ENCODE assay signal across 1 cellular context in genomic region chr1:15751739-15752138, GRCh38.
TF ChIP-seq lines count a peak whose summit lies in the region.

No MANE protein-coding gene starts in this region.

TF ChIP-seq in IMR-90, 13 proteins besides CTCF, POLR2A, EP300 and RAD21:
- TF ChIP-seq CHD1 (IDR thresholded peaks at IDR 0.05; ENCODE audit: low read depth, low read length) (no peak), MAFK (IDR thresholded peaks at IDR 0.05; ENCODE audit: low read depth, low read length) (no peak), CEBPB (IDR thresholded peaks at IDR 0.05; ENCODE audit: low read depth, low read length) (no peak), MAZ (IDR thresholded peaks at IDR 0.05; ENCODE audit: borderline replicate concordance, low read depth, low read length) (no peak), NFE2L2 (IDR thresholded peaks at IDR 0.05; ENCODE audit: low read depth, low read length) (no peak), MXI1 (IDR thresholded peaks at IDR 0.05; ENCODE audit: borderline replicate concordance, low read depth, low read length) (no peak), SMC3 (IDR thresholded peaks at IDR 0.05; ENCODE audit: low read depth, low read length) (no peak), BHLHE40 (IDR thresholded peaks at IDR 0.05; ENCODE audit: low read depth, low read length) (no peak), RCOR1 (IDR thresholded peaks at IDR 0.05; ENCODE audit: insufficient replicate concordance, low read length) (no peak), FOS (IDR thresholded peaks at IDR 0.05; ENCODE audit: low read depth, low read length) (no peak), RFX5 (IDR thresholded peaks at IDR 0.05; ENCODE audit: low read depth, low read length) (no peak)
- TF ChIP-seq, protein P1, sequence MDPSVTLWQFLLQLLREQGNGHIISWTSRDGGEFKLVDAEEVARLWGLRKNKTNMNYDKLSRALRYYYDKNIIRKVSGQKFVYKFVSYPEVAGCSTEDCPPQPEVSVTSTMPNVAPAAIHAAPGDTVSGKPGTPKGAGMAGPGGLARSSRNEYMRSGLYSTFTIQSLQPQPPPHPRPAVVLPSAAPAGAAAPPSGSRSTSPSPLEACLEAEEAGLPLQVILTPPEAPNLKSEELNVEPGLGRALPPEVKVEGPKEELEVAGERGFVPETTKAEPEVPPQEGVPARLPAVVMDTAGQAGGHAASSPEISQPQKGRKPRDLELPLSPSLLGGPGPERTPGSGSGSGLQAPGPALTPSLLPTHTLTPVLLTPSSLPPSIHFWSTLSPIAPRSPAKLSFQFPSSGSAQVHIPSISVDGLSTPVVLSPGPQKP (IDR thresholded peaks at IDR 0.05; ENCODE audit: borderline replicate concordance, low read depth, low read length): no peak
- TF ChIP-seq, protein P2, sequence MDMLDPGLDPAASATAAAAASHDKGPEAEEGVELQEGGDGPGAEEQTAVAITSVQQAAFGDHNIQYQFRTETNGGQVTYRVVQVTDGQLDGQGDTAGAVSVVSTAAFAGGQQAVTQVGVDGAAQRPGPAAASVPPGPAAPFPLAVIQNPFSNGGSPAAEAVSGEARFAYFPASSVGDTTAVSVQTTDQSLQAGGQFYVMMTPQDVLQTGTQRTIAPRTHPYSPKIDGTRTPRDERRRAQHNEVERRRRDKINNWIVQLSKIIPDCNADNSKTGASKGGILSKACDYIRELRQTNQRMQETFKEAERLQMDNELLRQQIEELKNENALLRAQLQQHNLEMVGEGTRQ (IDR thresholded peaks at IDR 0.05; ENCODE audit: low read depth, low read length): no peak
TF ChIP-seq in IMR-90: peak in this region for 0.
